ENCODE assay signal across 28 cellular contexts in the genomic region with DNA sequence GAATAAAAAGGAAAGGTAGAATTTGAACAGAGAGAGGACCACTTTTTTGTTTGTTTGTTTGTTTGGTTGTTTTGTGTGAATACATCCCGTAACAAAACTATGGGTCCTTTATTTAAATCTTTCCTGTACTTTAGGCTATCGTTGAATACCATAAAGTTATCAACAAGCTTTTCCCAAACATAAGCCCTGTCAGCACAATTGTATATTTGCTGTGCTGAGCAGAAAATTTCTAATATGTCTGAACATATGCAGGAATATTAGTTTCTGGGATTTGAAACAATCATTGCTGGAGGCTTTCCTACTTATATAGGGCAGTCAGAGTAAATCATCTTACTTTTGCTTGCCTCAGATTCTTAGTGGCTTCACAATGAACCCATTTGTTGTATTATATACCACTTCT.
"Had no signal": no experiment of that assay in that cellular context is flagged by ENCODE, and none has a peak within 500 bp of the region (broad histone marks: within the 10 kb centered on the region; RNA-seq: fewer than 3 reads in every experiment).

No MANE protein-coding gene starts in this region.

- H3K36me3 ChIP-seq: colonic mucosa, esophagus muscularis mucosa, esophagus squamous epithelium, gastrocnemius medialis, gastroesophageal sphincter, heart left ventricle, heart right ventricle had no signal

- H3K27me3 Mint-ChIP-seq: dendritic cell treated with granulocyte-macrophage colony-stimulating factor and Interleukin-4, amounts not matched to agents 40 ng/mL and 50 ng/mL, for 4 days; effector memory CD8-positive, alpha-beta T cell had no signal

- H3K27me3 ChIP-seq: colonic mucosa, dorsolateral prefrontal cortex, esophagus muscularis mucosa, esophagus squamous epithelium, foreskin keratinocyte, gastrocnemius medialis, gastroesophageal sphincter, heart left ventricle, heart right ventricle had no signal

- ATAC-seq: effector memory CD8-positive, alpha-beta T cell; esophagus mucosa; foreskin keratinocyte; gastrocnemius medialis; gastroesophageal sphincter; heart left ventricle; heart right ventricle had no signal

- H3K9me3 Mint-ChIP-seq: endodermal cell had no signal

- H3K4me1 ChIP-seq: colonic mucosa, esophagus muscularis mucosa, esophagus squamous epithelium, foreskin keratinocyte, gastrocnemius medialis, gastroesophageal sphincter, heart left ventricle, heart right ventricle had no signal

- H3K27ac ChIP-seq: colonic mucosa, coronary artery, dorsolateral prefrontal cortex, epithelial cell of prostate, esophagus muscularis mucosa, esophagus squamous epithelium, foreskin keratinocyte, gastrocnemius medialis, gastroesophageal sphincter, heart left ventricle, heart right ventricle had no signal

- H3K4me3 ChIP-seq: colonic mucosa, coronary artery, dorsolateral prefrontal cortex, esophagus muscularis mucosa, esophagus squamous epithelium, gastrocnemius medialis, gastroesophageal sphincter, heart left ventricle, heart right ventricle had no signal

- H3K9me3 ChIP-seq: colonic mucosa, esophagus muscularis mucosa, esophagus squamous epithelium, gastrocnemius medialis, gastroesophageal sphincter, heart left ventricle, heart right ventricle had no signal

- H3K4me3 Mint-ChIP-seq: dendritic cell treated with granulocyte-macrophage colony-stimulating factor and Interleukin-4, amounts not matched to agents 40 ng/mL and 50 ng/mL, for 4 days; effector memory CD8-positive, alpha-beta T cell; endodermal cell had no signal

- FAIRE-seq: endometrium, endothelial cell of umbilical vein, frontal cortex had no signal

- H3K27ac Mint-ChIP-seq: dendritic cell treated with granulocyte-macrophage colony-stimulating factor and Interleukin-4, amounts not matched to agents 40 ng/mL and 50 ng/mL, for 4 days; effector memory CD8-positive, alpha-beta T cell; endodermal cell had no signal

- DNase-seq: colonic mucosa; cortex of kidney; dermis blood vessel endothelial cell; dorsolateral prefrontal cortex; effector CD4-positive, alpha-beta T cell; effector CD8-positive, alpha-beta T cell; effector memory CD4-positive, alpha-beta T cell; effector memory CD8-positive, alpha-beta T cell; endodermal cell; erythroblast; esophagus squamous epithelium; foreskin fibroblast; foreskin keratinocyte; foreskin melanocyte; gastrocnemius medialis; glutamatergic neuron; head of caudate nucleus; heart left ventricle; heart right ventricle had no signal
